ENCODE assay signal across 8 cellular contexts in the genomic region with DNA sequence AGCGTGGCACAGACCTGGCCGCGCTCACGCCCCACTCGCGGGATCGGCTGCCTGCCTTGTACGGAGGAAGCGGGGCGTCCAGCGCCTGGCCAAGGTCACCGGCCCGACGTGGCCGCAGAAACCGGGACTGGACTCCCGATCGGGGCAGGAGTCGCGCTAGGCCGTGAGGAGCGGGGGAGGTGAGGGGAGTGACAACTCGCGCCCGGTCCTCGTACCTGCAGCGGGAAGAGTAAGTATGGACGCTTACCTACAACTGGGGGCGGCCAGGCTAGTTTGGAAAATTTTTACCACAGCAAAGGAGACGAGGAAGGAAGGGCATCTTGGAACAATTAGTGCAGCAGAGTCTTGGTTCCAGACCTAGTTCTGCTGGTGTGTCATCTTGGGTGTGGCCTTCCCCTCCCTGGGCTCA. TPM values are rescaled to one million over a fixed set of nuclear protein-coding genes. Genes with fewer than 3 reads are reported as not detected.
DNase-seq lines count a peak whose midpoint lies in the region; ATAC-seq and TF ChIP-seq lines count a peak whose summit lies in the region.

No MANE protein-coding gene starts in this region.

- H3K36me3 ChIP-seq in SJSA1: 0 out of 2 replicates have a peak, but pooled peaks cover 2% of the 10 kb centered on the region
- H3K36me3 ChIP-seq in duodenal mucosa (ENCODE audit: control insufficient read depth in 1 of 2, insufficient read depth in 2 of 2, low read length in 2 of 2): no peaks in the 10 kb centered on the region
- H3K36me3 ChIP-seq in mesenchymal stem cell (ENCODE audit: control insufficient read depth in 1 of 2, insufficient read depth in 2 of 2, low read depth in 1 of 2, low read length in 2 of 2): peaks cover 3% of the 10 kb centered on the region in 2 experiments

- H3K27ac ChIP-seq in SJSA1 (no peak overlapping the region), duodenal mucosa (ENCODE audit: low read depth, low read length) (no peak overlapping the region), mesenchymal stem cell (ENCODE audit: low read length, poor library complexity, severe bottlenecking) (no peak overlapping the region)

- H3K27me3 ChIP-seq in SJSA1 (replicated peaks): no peaks in the 10 kb centered on the region
- no peaks in the 10 kb centered on the region for H3K27me3 ChIP-seq in duodenal mucosa (ENCODE audit: control insufficient read depth in 1 of 2, insufficient read depth in 2 of 2, low read length in 2 of 2)
- H3K27me3 ChIP-seq in mesenchymal stem cell (ENCODE audit: control insufficient read depth in 1 of 2, insufficient read depth in 1 of 2, low read length in 2 of 2): no peaks in the 10 kb centered on the region

- H3K9ac ChIP-seq in duodenal mucosa (ENCODE audit: low read depth in 1 of 2, low read length in 2 of 2): peak overlapping the region; percentile 77
- peak overlapping the region; percentile 89 for H3K9ac ChIP-seq in mesenchymal stem cell (ENCODE audit: low read length)

- H3K14ac ChIP-seq in mesenchymal stem cell (ENCODE audit: low read length in 2 of 2): peak overlapping the region in 1 of 2 experiments; percentile 4

- peak overlapping the region in 1 of 2 experiments; percentile 60 for H3K4ac ChIP-seq in mesenchymal stem cell (ENCODE audit: low read depth in 1 of 2, low read length in 2 of 2)

- H2BK120ac ChIP-seq in mesenchymal stem cell (ENCODE audit: low read depth, low read length): peak overlapping the region; percentile 66

- H2AFZ ChIP-seq in mesenchymal stem cell (ENCODE audit: low read depth, low read length): peak overlapping the region; percentile 36

- H3K23ac ChIP-seq in mesenchymal stem cell (ENCODE audit: low read length in 2 of 2): peak overlapping the region; percentile 6 to 68

- in situ Hi-C loops in KBM-7 (cut with MboI; ENCODE audit: low pct_unique_long_range_greater_than_20kb, low sequenced_read_pairs): no loop called here

- H3K9me3 ChIP-seq in SJSA1 (replicated peaks) (no peaks in the 10 kb centered on the region; the same call in 1 of the 2 replicates), duodenal mucosa (ENCODE audit: control insufficient read depth in 1 of 2, low read length in 2 of 2) (peaks cover 0 to 7% of the 10 kb centered on the region in 2 donors), mesenchymal stem cell (ENCODE audit: control insufficient read depth, low read length) (peaks cover 7% of the 10 kb centered on the region)

- H4K8ac ChIP-seq in mesenchymal stem cell (ENCODE audit: low read length): peak overlapping the region; percentile 59

- peak; percentile 13 for DNase-seq in activated CD4-positive, alpha-beta T cell treated with anti-CD3 and anti-CD28 coated beads for 1 hour
- DNase-seq in activated CD4-positive, alpha-beta T cell treated with anti-CD3 and anti-CD28 coated beads for 48 hours: no peak
- peak in 1 of 2 experiments; percentile 31 for DNase-seq in SJSA1 (ENCODE audit: low read depth in 1 of 2, low spot score in 2 of 2)
- peak; percentile 33 for DNase-seq in mesenchymal stem cell
- DNase-seq in type B pancreatic cell (ENCODE audit: extremely low spot score, unreplicated experiment): no peak
- no peak for DNase-seq in KBM-7

- peaks cover 3% of the 10 kb centered on the region for H3K36me3 Mint-ChIP-seq in type B pancreatic cell

- under 1% methylated on average over 30 of the region's 30 CpGs for WGBS in mesenchymal stem cell

- no peak for ATAC-seq in HG02798 (IDR thresholded peaks at IDR 0.05; ENCODE audit: poor library complexity, unreplicated experiment)

- no peaks in the 10 kb centered on the region for H3K27me3 Mint-ChIP-seq in type B pancreatic cell

- H3K4me1 ChIP-seq in SJSA1 (replicated peaks): peaks cover 16% of the 10 kb centered on the region
- H3K4me1 ChIP-seq in duodenal mucosa (ENCODE audit: control insufficient read depth in 1 of 2, insufficient read depth in 2 of 2, low read length in 2 of 2): peaks cover 26 to 33% of the 10 kb centered on the region in 2 donors
- H3K4me1 ChIP-seq in mesenchymal stem cell (ENCODE audit: control insufficient read depth, insufficient read depth, low read depth, low read length): peaks cover 21% of the 10 kb centered on the region

- peak overlapping the region; percentile 4 to 90 for H3K18ac ChIP-seq in mesenchymal stem cell (ENCODE audit: low read depth in 1 of 2, low read length in 2 of 2)

- no peak overlapping the region for H2BK5ac ChIP-seq in mesenchymal stem cell (ENCODE audit: low read depth, low read length, poor library complexity, severe bottlenecking)

- H2BK15ac ChIP-seq in mesenchymal stem cell (ENCODE audit: low read depth, poor library complexity, severe bottlenecking): peak overlapping the region; percentile 45

- peaks cover 6% of the 10 kb centered on the region for H3K9me3 Mint-ChIP-seq in type B pancreatic cell

- TF ChIP-seq CTCF in type B pancreatic cell (conservative IDR thresholded peaks at IDR 0.05): no peak

- peak overlapping the region; percentile 88 for H3K27ac Mint-ChIP-seq in type B pancreatic cell

- peak overlapping the region; percentile 85 for H3K4me3 ChIP-seq in SJSA1
- H3K4me3 ChIP-seq in duodenal mucosa (ENCODE audit: low read depth in 1 of 2, low read length in 2 of 2): peak overlapping the region; percentile 77 to 86
- H3K4me3 ChIP-seq in mesenchymal stem cell (ENCODE audit: insufficient read depth in 1 of 2, low read depth in 1 of 2, low read length in 2 of 2): peak overlapping the region; percentile 89 to 96

- peaks cover 11% of the 10 kb centered on the region for H3K79me1 ChIP-seq in mesenchymal stem cell (replicated peaks; ENCODE audit: low read length, poor library complexity, severe bottlenecking)

- peak overlapping the region; percentile 89 for H3K4me3 Mint-ChIP-seq in type B pancreatic cell

- peak overlapping the region; percentile 90 for H3K4me2 ChIP-seq in mesenchymal stem cell (ENCODE audit: low read length, poor library complexity, severe bottlenecking)

- H4K91ac ChIP-seq in mesenchymal stem cell (ENCODE audit: low read length): no peak overlapping the region

- peaks cover 31% of the 10 kb centered on the region for H3K4me1 Mint-ChIP-seq in type B pancreatic cell (ENCODE audit: unreplicated experiment)

- H2AK5ac ChIP-seq in mesenchymal stem cell (ENCODE audit: low read length, severe bottlenecking): no peak overlapping the region

- no peak overlapping the region for H2BK12ac ChIP-seq in mesenchymal stem cell (ENCODE audit: low read length in 2 of 2)

RNA-seq across cellular contexts. Expression of a gene that starts 0.7 kb away (rescaled TPM):
- total RNA-seq in SJSA1 (2014; rRNA removed; shearing (Covaris generic)): 63.0 and 100 TPM in 2 replicates
- 39.3 TPM for polyA plus RNA-seq in mesenchymal stem cell (2013, experiment 1 of 2)
- polyA plus RNA-seq in mesenchymal stem cell (2013, experiment 2 of 2): 41.3 TPM
- total RNA-seq in type B pancreatic cell (ENCODE audit: low replicate concordance): 43.1 and 49.6 TPM in 2 replicates

Comparison
In these comparisons a context has a peak if more than half of its experiments do, and no peak if none do; other contexts are left out.
1. DNase-seq: peak in activated CD4-positive, alpha-beta T cell treated with anti-CD3 and anti-CD28 coated beads for 1 hour (single experiment) and mesenchymal stem cell (single experiment); none in activated CD4-positive, alpha-beta T cell treated with anti-CD3 and anti-CD28 coated beads for 48 hours (single experiment), type B pancreatic cell (single experiment) and KBM-7 (single experiment).
2. Peak in every context shown above with its lines, with median percentiles within 50 percentile points of each other: H3K4me3 ChIP-seq.